24 cellular contexts compared by ENCODE assay signal in the genomic region with DNA sequence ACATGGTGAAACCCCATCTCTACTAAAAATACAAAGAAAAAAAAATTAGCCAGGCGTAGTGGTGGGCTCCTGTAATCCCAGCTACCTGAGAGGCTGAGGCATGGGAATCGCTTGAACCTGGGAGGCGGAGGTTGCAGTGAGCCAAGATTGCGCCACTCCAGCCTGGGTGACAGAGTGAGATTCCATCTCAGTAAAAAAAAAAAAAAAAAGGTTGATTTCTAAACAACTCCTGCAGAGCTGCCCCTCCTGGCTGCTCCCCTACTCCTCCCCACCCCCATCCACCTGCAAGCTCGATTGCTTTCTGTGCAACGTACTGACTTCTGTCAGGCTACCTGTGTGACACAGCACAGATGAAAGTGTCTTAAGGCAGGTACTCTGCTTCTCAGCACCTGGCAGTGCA. TPM values are rescaled to one million over a fixed set of nuclear protein-coding genes. Genes with fewer than 3 reads are reported as not detected.
DNase-seq lines count a peak whose midpoint lies in the region; ATAC-seq and TF ChIP-seq lines count a peak whose summit lies in the region.
"Had no signal": no experiment of that assay in that cellular context is flagged by ENCODE, and none has a peak within 500 bp of the region (broad histone marks: within the 10 kb centered on the region; RNA-seq: fewer than 3 reads in every experiment).

No MANE protein-coding gene starts in this region.

- no peak overlapping the region for H2BK120ac ChIP-seq in trophoblast cell (ENCODE audit: insufficient read depth, low read length, poor library complexity)

- H3K36me3 ChIP-seq in colonic mucosa = no peaks in the 10 kb centered on the region
- no peaks in the 10 kb centered on the region for H3K36me3 ChIP-seq in trophoblast cell (ENCODE audit: control insufficient read depth in 1 of 2, insufficient read depth in 2 of 2, low read length in 2 of 2)
- H3K36me3 ChIP-seq: HAP-1, SJSA1 had no signal

- DNase-seq in cardiac septum (ENCODE audit: low spot score) = peak; percentile 19
- no peak for DNase-seq in left ventricle myocardium superior
- peak; percentile 12 for DNase-seq in colonic mucosa
- peak in 1 of 2 donors; percentile 32 for DNase-seq in trophoblast cell
- no peak for DNase-seq in left colon
- DNase-seq: C1 segment of cervical spinal cord; CD8-positive, alpha-beta T cell; GDM1; HFFc6; MV-4-11; NCI-H1105 treated with DMSO at 0.1 percent for 48 hours; NCI-H146; NCI-H2029; NCI-H446; NCI-H524 treated with DMSO at 0.1 percent for 48 hours; Right ventricle myocardium superior; RPMI8226 had no signal

- H2BK5ac ChIP-seq in trophoblast cell (ENCODE audit: low read depth, low read length, poor library complexity) = no peak overlapping the region

- H3K14ac ChIP-seq in trophoblast cell (ENCODE audit: low read length) = no peak overlapping the region

- no peaks in the 10 kb centered on the region for H3K79me1 ChIP-seq in trophoblast cell (ENCODE audit: low read length)

- H3K9me3 ChIP-seq in colonic mucosa (no peaks in the 10 kb centered on the region), trophoblast cell (ENCODE audit: insufficient read depth, low read depth, low read length) (no peaks in the 10 kb centered on the region)
- H3K9me3 ChIP-seq: Caco-2, HAP-1, SJSA1 had no signal

- H3K27ac ChIP-seq in colonic mucosa (no peak overlapping the region), trophoblast cell (ENCODE audit: low read depth, low read length) (no peak overlapping the region)
- H3K27ac ChIP-seq: SJSA1 had no signal

- H4K12ac ChIP-seq in trophoblast cell (ENCODE audit: low read depth, low read length) = no peak overlapping the region

- H2AK5ac ChIP-seq in trophoblast cell (ENCODE audit: low read length) = no peak overlapping the region

- no peak overlapping the region for H4K91ac ChIP-seq in trophoblast cell (ENCODE audit: low read depth, low read length)

- H4K8ac ChIP-seq in trophoblast cell (ENCODE audit: low read depth, low read length) = no peak overlapping the region

- H2AFZ ChIP-seq in trophoblast cell (ENCODE audit: insufficient read depth, low read length, poor library complexity) = no peak overlapping the region

- H2BK12ac ChIP-seq in trophoblast cell (ENCODE audit: low read length) = no peak overlapping the region

- no peak for ATAC-seq in left ventricle myocardium superior
- no peak for ATAC-seq in left colon
- no peak for ATAC-seq in HG02642 (IDR thresholded peaks at IDR 0.05; ENCODE audit: poor library complexity, unreplicated experiment)
- ATAC-seq in HG03432 (IDR thresholded peaks at IDR 0.05; ENCODE audit: unreplicated experiment) = no peak
- ATAC-seq: CD8-positive, alpha-beta T cell; GM12878 had no signal

- intact Hi-C loops in cardiac septum (cut with DNase I) (no loop called here), left ventricle myocardium superior (cut with micrococcal nuclease) (no loop called here), colonic mucosa (cut with DNase I) (no loop called here), left colon (cut with DNase I, micrococcal nuclease) (loop anchor here in 1 of 2 donors (5.0 kb wide), 1 partner anchor 71 kb away; no protein-coding TSS in a partner anchor)

- TF ChIP-seq CTCF in colonic mucosa (IDR thresholded peaks at IDR 0.05) = no peak

- no peak overlapping the region for H3K4me2 ChIP-seq in trophoblast cell (ENCODE audit: low read length)

- no peak overlapping the region for H3K4ac ChIP-seq in trophoblast cell (ENCODE audit: low read depth, low read length)

- H3K4me1 ChIP-seq in colonic mucosa (no peaks in the 10 kb centered on the region), trophoblast cell (ENCODE audit: control insufficient read depth in 1 of 2, insufficient read depth in 2 of 2, low read length in 2 of 2) (peaks cover 5 to 6% of the 10 kb centered on the region in 2 experiments)
- H3K4me1 ChIP-seq: Caco-2 had no signal

- no peaks in the 10 kb centered on the region for H3K79me2 ChIP-seq in trophoblast cell (ENCODE audit: control insufficient read depth, insufficient read depth, low read length, poor library complexity)

- H3K9ac ChIP-seq in colonic mucosa (ENCODE audit: low read depth in 2 of 2, low read length in 2 of 2) (no peak overlapping the region), trophoblast cell (ENCODE audit: low read length) (no peak overlapping the region)

- H3K27me3 ChIP-seq in colonic mucosa = no peaks in the 10 kb centered on the region
- H3K27me3 ChIP-seq in trophoblast cell (ENCODE audit: insufficient read depth, low read length) = no peaks in the 10 kb centered on the region

- H3K23ac ChIP-seq in trophoblast cell (ENCODE audit: low read length) = peak overlapping the region; percentile 88

- WGBS in trophoblast cell (ENCODE audit: extremely low coverage, insufficient coverage, insufficient read length) = no CpG with 5 or more reads among the region's 6 CpGs

- no peak overlapping the region for H3K18ac ChIP-seq in trophoblast cell (ENCODE audit: low read length)

- H3K4me3 ChIP-seq in colonic mucosa (no peak overlapping the region), trophoblast cell (ENCODE audit: low read depth, low read length) (no peak overlapping the region)
- H3K4me3 ChIP-seq: GM12878, HAP-1, SJSA1 had no signal

RNA-seq across cellular contexts. Expression of a gene that starts 13.3 kb away (rescaled TPM):
- total RNA-seq in cardiac septum = not detected
- total RNA-seq in left ventricle myocardium superior = not detected
- not detected for total RNA-seq in colonic mucosa
- polyA plus RNA-seq in trophoblast cell (2013) = not detected in 2 replicates
- total RNA-seq in left colon = not detected
- total RNA-seq: Caco-2; CD8-positive, alpha-beta T cell; HFFc6; Right ventricle myocardium superior; SJSA1 had no signal
- polyA plus RNA-seq: IgD-negative memory B cell had no signal

RNA-seq across cellular contexts. Expression of a gene that starts 40.8 kb away (rescaled TPM):
- total RNA-seq in cardiac septum = 29.8 TPM
- total RNA-seq in left ventricle myocardium superior = 28.8 TPM
- total RNA-seq in colonic mucosa = 10 to 100 TPM; 35.2 to 43.3 TPM
- polyA plus RNA-seq in trophoblast cell (2013) = 8.7 and 8.8 TPM in 2 replicates
- total RNA-seq in left colon = 10 to 100 TPM; 42.1 to 46.8 TPM

RNA-seq across cellular contexts. Expression of a gene that starts 51.9 kb away (rescaled TPM):
- 19.7 TPM for total RNA-seq in cardiac septum
- 16.8 TPM for total RNA-seq in left ventricle myocardium superior
- 10 to 100 TPM; 20.7 to 38.7 TPM for total RNA-seq in colonic mucosa
- 11.1 and 11.7 TPM in 2 replicates for polyA plus RNA-seq in trophoblast cell (2013)
- 10 to 100 TPM; 27.9 to 32.5 TPM for total RNA-seq in left colon

Comparison
In these comparisons a context has a peak if more than half of its experiments do, and no peak if none do; other contexts are left out.
1. DNase-seq: peak in cardiac septum (single experiment) and colonic mucosa (single experiment); none in left ventricle myocardium superior (single experiment) and left colon (0 of 2).